ENCODE assay signal across 7 cellular contexts in the genomic region with DNA sequence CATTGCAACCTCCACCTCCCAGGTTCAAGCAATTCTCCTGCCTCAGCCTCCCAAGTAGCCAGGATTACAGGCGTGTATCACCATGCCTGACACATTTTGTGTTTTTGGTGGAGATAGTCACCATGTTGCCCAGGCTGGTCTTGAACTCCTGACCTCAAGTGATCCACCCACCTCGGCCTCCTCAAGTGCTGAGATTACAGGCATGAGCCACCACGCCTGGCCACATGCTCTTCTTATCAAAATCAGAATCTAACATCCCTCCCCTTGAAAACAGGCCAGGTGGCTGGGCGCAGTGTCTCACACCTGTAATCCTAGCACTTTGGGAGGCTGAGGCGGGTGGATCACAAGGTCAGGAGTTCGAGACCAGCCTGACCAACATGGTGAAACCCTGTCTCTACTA. TPM values are rescaled to one million over a fixed set of nuclear protein-coding genes. Genes with fewer than 3 reads are reported as not detected.
"Had no signal": no experiment of that assay in that cellular context is flagged by ENCODE, and none has a peak within 500 bp of the region (broad histone marks: within the 10 kb centered on the region; RNA-seq: fewer than 3 reads in every experiment).

No MANE protein-coding gene starts in this region.

RNA-seq across cellular contexts. Expression of gene XIRP1, which starts 21.5 kb away (rescaled TPM):
- total RNA-seq: occipital lobe, progenitor cell of endocrine pancreas, renal cortical epithelial cell, suprapubic skin, vagina had no signal
- polyA plus RNA-seq: naive thymus-derived CD4-positive, alpha-beta T cell; neural cell had no signal
